ENCODE assay signal across 14 cellular contexts in genomic region chr14:99257673-99258221, GRCh38. TPM values are rescaled to one million over a fixed set of nuclear protein-coding genes. Genes with fewer than 3 reads are reported as not detected.
DNase-seq lines count a peak whose midpoint lies in the region; ATAC-seq and TF ChIP-seq lines count a peak whose summit lies in the region.
"Had no signal": no experiment of that assay in that cellular context is flagged by ENCODE, and none has a peak within 500 bp of the region (broad histone marks: within the 10 kb centered on the region; RNA-seq: fewer than 3 reads in every experiment).

No MANE protein-coding gene starts in this region.

- H3K9ac ChIP-seq in iPS-20b (ENCODE audit: low read depth, low read length), result peak overlapping the region; percentile 47; the same call in 1 of the 2 replicates

- H3K9me3 Mint-ChIP-seq in activated naive CD4-positive, alpha-beta T cell treated with anti-CD3 and anti-CD28 coated beads for 36 hours, result no peaks in the 10 kb centered on the region

- no peak for TF ChIP-seq EP300 in stomach (IDR thresholded peaks at IDR 0.05)

- peak overlapping the region; percentile 95 for H3K27ac Mint-ChIP-seq in activated naive CD4-positive, alpha-beta T cell treated with anti-CD3 and anti-CD28 coated beads for 36 hours

- H3K4me1 ChIP-seq in iPS-20b (ENCODE audit: insufficient read depth, low read length) (peaks cover 49% of the 10 kb centered on the region), stomach (peaks cover 0 to 4% (median 0%) of the 10 kb centered on the region in 4 donors)
- H3K4me1 ChIP-seq: lower lobe of right lung, right lobe of liver had no signal

- no peak for TF ChIP-seq CTCF in stomach (IDR thresholded peaks at IDR 0.05)

- H3K9me3 ChIP-seq in iPS-20b (ENCODE audit: insufficient read depth, low read depth, low read length) (no peaks in the 10 kb centered on the region), stomach (no peaks in the 10 kb centered on the region)
- H3K9me3 ChIP-seq: lower lobe of right lung, right lobe of liver, SJCRH30 had no signal

- 67 to 81% (median 72%) methylated on average over 16 of the region's 16 CpGs for WGBS in stomach, 5 donors

- intact Hi-C loops in activated naive CD4-positive, alpha-beta T cell treated with anti-CD3 and anti-CD28 coated beads for 36 hours (cut with micrococcal nuclease), result no loop called here
- intact Hi-C loops in stomach (cut with DNase I; ENCODE audit: low total_unique reads), result no loop called here

- H3K27me3 ChIP-seq in iPS-20b (ENCODE audit: insufficient read depth, low read length) (no peaks in the 10 kb centered on the region), stomach (peaks cover 0 to 85% (median 8%) of the 10 kb centered on the region in 3 donors)
- H3K27me3 ChIP-seq: right lobe of liver, SJCRH30 had no signal

- H3K4me1 Mint-ChIP-seq in activated naive CD4-positive, alpha-beta T cell treated with anti-CD3 and anti-CD28 coated beads for 36 hours (ENCODE audit: low read depth), result peaks cover 88% of the 10 kb centered on the region

- H3K36me3 Mint-ChIP-seq in activated naive CD4-positive, alpha-beta T cell treated with anti-CD3 and anti-CD28 coated beads for 36 hours (ENCODE audit: low read depth), result peaks cover 77% of the 10 kb centered on the region

- no peak for TF ChIP-seq POLR2A in stomach (IDR thresholded peaks at IDR 0.05)

- H3K4me3 ChIP-seq in iPS-20b (ENCODE audit: low read length), result no peak overlapping the region; the same call in 1 of the 2 replicates
- H3K4me3 ChIP-seq in stomach, result no peak overlapping the region
- H3K4me3 ChIP-seq: lower lobe of right lung, right lobe of liver, SJCRH30 had no signal

- CTCF ChIA-PET in activated naive CD4-positive, alpha-beta T cell treated with anti-CD3 and anti-CD28 coated beads for 36 hours (lab: Charles Lee), result interaction anchor here (1.2 kb wide), 1 partner anchor 28 kb away, joined by 3 read pairs; no protein-coding TSS in a partner anchor

- H3K27me3 Mint-ChIP-seq in activated naive CD4-positive, alpha-beta T cell treated with anti-CD3 and anti-CD28 coated beads for 36 hours (ENCODE audit: low read depth), result no peaks in the 10 kb centered on the region

- no peak overlapping the region for H3K27ac ChIP-seq in iPS-20b (ENCODE audit: low read length)
- H3K27ac ChIP-seq in stomach, result peak overlapping the region in 3 of 5 donors; percentile 28 to 53 (median 47)
- H3K27ac ChIP-seq: brain microvascular endothelial cell, lower lobe of right lung, right lobe of liver, SJCRH30 had no signal

- H3K36me3 ChIP-seq in iPS-20b (ENCODE audit: insufficient read depth, low read depth, low read length), result peaks cover 9% of the 10 kb centered on the region; the same call in 1 of the 2 replicates
- H3K36me3 ChIP-seq in stomach, result no peaks in the 10 kb centered on the region
- H3K36me3 ChIP-seq: brain microvascular endothelial cell, lower lobe of right lung, right lobe of liver, SJCRH30 had no signal

- H3K4me3 Mint-ChIP-seq in activated naive CD4-positive, alpha-beta T cell treated with anti-CD3 and anti-CD28 coated beads for 36 hours, result peak overlapping the region; percentile 96

- DNase-seq in activated naive CD4-positive, alpha-beta T cell treated with anti-CD3 and anti-CD28 coated beads for 36 hours, result peak; percentile 52
- no peak for DNase-seq in activated naive CD4-positive, alpha-beta T cell treated with anti-CD3 and anti-CD28 coated beads, Interleukin-2, amount 50 U/mL, for 16 hours
- peak; percentile 46 to 52 for DNase-seq in activated T-cell treated with anti-CD3 and anti-CD28 coated beads, Interleukin-2, amount 50 U/mL, for 48 hours
- DNase-seq in stomach, result no peak
- DNase-seq in GF-D8 (lab: John Stamatoyannopoulos, UW), result no peak
- DNase-seq in NCI-H526 treated with DMSO at 0.1 percent for 48 hours (lab: John Stamatoyannopoulos, UW), result no peak
- DNase-seq: brain microvascular endothelial cell, lower lobe of right lung, MM.1S, right lobe of liver, SJCRH30 had no signal

- no peak for ATAC-seq in HG02678 (IDR thresholded peaks at IDR 0.05; ENCODE audit: unreplicated experiment)
- ATAC-seq: lower lobe of right lung, right lobe of liver had no signal

RNA-seq across cellular contexts. Expression of gene BCL11B, which starts 14.2 kb away (rescaled TPM):
- total RNA-seq in activated naive CD4-positive, alpha-beta T cell treated with anti-CD3 and anti-CD28 coated beads for 36 hours, result 10 to 100 TPM; 71.7 to 71.9 TPM
- 1 to 10 TPM in 4 of 5 donors, not detected in 1; 1.3 to 9.6 (median 2.0) TPM for total RNA-seq in stomach
- polyA plus RNA-seq in stomach, result under 1 TPM; 0.15 to 0.90 (median 0.19) TPM
- polyA plus RNA-seq: AG04450 had no signal

Comparison
In these comparisons a context has a peak if more than half of its experiments do, and no peak if none do; other contexts are left out.
1. DNase-seq: peak in activated naive CD4-positive, alpha-beta T cell treated with anti-CD3 and anti-CD28 coated beads for 36 hours (single experiment) and activated T-cell treated with anti-CD3 and anti-CD28 coated beads, Interleukin-2, amount 50 U/mL, for 48 hours (2 of 2); none in activated naive CD4-positive, alpha-beta T cell treated with anti-CD3 and anti-CD28 coated beads, Interleukin-2, amount 50 U/mL, for 16 hours (single experiment), stomach (single experiment), GF-D8 (single experiment) and NCI-H526 treated with DMSO at 0.1 percent for 48 hours (single experiment).
2. RNA of gene BCL11B, which starts 14.2 kb away (total RNA-seq): 71.7 to 71.9 TPM in activated naive CD4-positive, alpha-beta T cell treated with anti-CD3 and anti-CD28 coated beads for 36 hours; 1.3 to 9.6 TPM in stomach; every median in the first group is over 4 times any median in the second.